9 cellular contexts compared by ENCODE assay signal in genomic region chr3:97823081-97823480, GRCh38. TPM values are rescaled to one million over a fixed set of nuclear protein-coding genes. Genes with fewer than 3 reads are reported as not detected.
A peak's percentile ranks its signal among the peaks of the same experiment; 100 is the strongest.
DNase-seq lines count a peak whose midpoint lies in the region; ATAC-seq and TF ChIP-seq lines count a peak whose summit lies in the region.
"Had no signal": no experiment of that assay in that cellular context is flagged by ENCODE, and none has a peak within 500 bp of the region (broad histone marks: within the 10 kb centered on the region; RNA-seq: fewer than 3 reads in every experiment).

No MANE protein-coding gene starts in this region.

- H3K36me3 Mint-ChIP-seq in CD4-positive, CD25-positive, alpha-beta regulatory T cell, result peaks cover 3% of the 10 kb centered on the region
- H3K36me3 Mint-ChIP-seq in osteocyte (ENCODE audit: unreplicated experiment), result no peaks in the 10 kb centered on the region

- H3K36me3 ChIP-seq in CD4-positive, CD25-positive, alpha-beta regulatory T cell (ENCODE audit: control insufficient read depth, insufficient read depth, low read length), result no peaks in the 10 kb centered on the region
- no peaks in the 10 kb centered on the region for H3K36me3 ChIP-seq in OCI-LY3 (replicated peaks; ENCODE audit: low read depth, low read length)

- peaks cover 0 to 31% (median 18%) of the 10 kb centered on the region in 4 donors for H3K4me1 Mint-ChIP-seq in CD4-positive, CD25-positive, alpha-beta regulatory T cell
- peaks cover 24% of the 10 kb centered on the region for H3K4me1 Mint-ChIP-seq in osteocyte (ENCODE audit: unreplicated experiment)

- no peaks in the 10 kb centered on the region for H3K9me3 ChIP-seq in CD4-positive, CD25-positive, alpha-beta regulatory T cell (ENCODE audit: control insufficient read depth in 2 of 2, low read length in 2 of 2)
- H3K9me3 ChIP-seq in OCI-LY3 (ENCODE audit: insufficient read depth, low read length), result no peaks in the 10 kb centered on the region

- peaks cover 48% of the 10 kb centered on the region for H3K27me3 Mint-ChIP-seq in CD4-positive, CD25-positive, alpha-beta regulatory T cell
- H3K27me3 Mint-ChIP-seq in osteocyte (ENCODE audit: unreplicated experiment), result peaks cover 20% of the 10 kb centered on the region

- peaks cover 22% of the 10 kb centered on the region for H3K4me1 ChIP-seq in CD4-positive, CD25-positive, alpha-beta regulatory T cell (ENCODE audit: control insufficient read depth, insufficient read depth, low read length, poor library complexity, severe bottlenecking)
- H3K4me1 ChIP-seq in OCI-LY3 (ENCODE audit: low read length), result peaks cover 16% of the 10 kb centered on the region

- H2AFZ ChIP-seq in OCI-LY3 (ENCODE audit: low read depth, low read length), result no peak overlapping the region

- ATAC-seq in CD4-positive, CD25-positive, alpha-beta regulatory T cell (ENCODE audit: low read depth in 2 of 2), result no peak

- H3K9me3 Mint-ChIP-seq in CD4-positive, CD25-positive, alpha-beta regulatory T cell, result no peaks in the 10 kb centered on the region
- H3K9me3 Mint-ChIP-seq in osteocyte (ENCODE audit: unreplicated experiment), result no peaks in the 10 kb centered on the region

- peak overlapping the region in 2 of 3 donors; percentile 76 to 84 for H3K27ac Mint-ChIP-seq in CD4-positive, CD25-positive, alpha-beta regulatory T cell
- H3K27ac Mint-ChIP-seq in osteocyte (ENCODE audit: unreplicated experiment), result peak overlapping the region; percentile 98

- no peak overlapping the region for H3K9ac ChIP-seq in OCI-LY3 (ENCODE audit: low read length)

- peak overlapping the region; percentile 95 for H3K4me2 ChIP-seq in OCI-LY3 (ENCODE audit: low read length)

- peak overlapping the region; percentile 92 to 98 (median 94) for H3K4me3 Mint-ChIP-seq in CD4-positive, CD25-positive, alpha-beta regulatory T cell
- peak overlapping the region; percentile 100 for H3K4me3 Mint-ChIP-seq in osteocyte (ENCODE audit: unreplicated experiment)

- H4K20me1 ChIP-seq in OCI-LY3 (ENCODE audit: insufficient read depth, low read length), result peaks cover 2% of the 10 kb centered on the region

- DNase-seq in CD4-positive, CD25-positive, alpha-beta regulatory T cell, result no peak
- DNase-seq in epithelial cell of esophagus (ENCODE audit: low read depth) (no peak), osteocyte (ENCODE audit: extremely low spot score, unreplicated experiment) (no peak), COLO829 (ENCODE audit: low spot score) (no peak), DMS153 treated with DMSO at 0.1 percent for 48 hours (lab: John Stamatoyannopoulos, UW; ENCODE audit: unreplicated experiment) (no peak), NCI-H2107 (lab: John Stamatoyannopoulos, UW) (no peak)
- no peak for DNase-seq in NK-92 treated with Interleukin-12 subunit alpha and Interleukin-12 subunit beta, amount 100 ng/mL, for 24 hours (lab: John Stamatoyannopoulos, UW)
- DNase-seq: NCI-H2029 treated with DMSO at 0.1 percent for 48 hours had no signal

- H3K79me2 ChIP-seq in OCI-LY3 (ENCODE audit: low read length), result no peaks in the 10 kb centered on the region

- H3K27me3 ChIP-seq in CD4-positive, CD25-positive, alpha-beta regulatory T cell (ENCODE audit: control insufficient read depth, insufficient read depth, low read length), result peaks cover 8% of the 10 kb centered on the region
- H3K27me3 ChIP-seq in OCI-LY3 (ENCODE audit: low read depth, low read length), result peaks cover 14% of the 10 kb centered on the region; the same call in 1 of the 2 replicates

- TF ChIP-seq CTCF in OCI-LY3 (IDR thresholded peaks at IDR 0.05; ENCODE audit: low read depth, low read length), result no peak
- no peak for TF ChIP-seq CTCF in epithelial cell of esophagus (IDR thresholded peaks at IDR 0.05; ENCODE audit: insufficient read depth, low read depth, low read length, missing control alignments)
- no peak for TF ChIP-seq CTCF in osteocyte (IDR thresholded peaks at IDR 0.05)

- H3K4me3 ChIP-seq in CD4-positive, CD25-positive, alpha-beta regulatory T cell (ENCODE audit: low read depth, low read length), result peak overlapping the region; percentile 60
- H3K4me3 ChIP-seq in OCI-LY3 (ENCODE audit: low read length) (peak overlapping the region; percentile 87), epithelial cell of esophagus (ENCODE audit: low read length) (peak overlapping the region; percentile 88)

- no peak overlapping the region for H3K27ac ChIP-seq in CD4-positive, CD25-positive, alpha-beta regulatory T cell (ENCODE audit: insufficient read depth, low read length, poor library complexity, severe bottlenecking)
- H3K27ac ChIP-seq in OCI-LY3 (ENCODE audit: low read length), result no peak overlapping the region

RNA-seq across cellular contexts. Expression of gene CRYBG3, which starts 1.3 kb away (rescaled TPM):
- total RNA-seq in CD4-positive, CD25-positive, alpha-beta regulatory T cell, result 4.4 TPM
- polyA plus RNA-seq in CD4-positive, CD25-positive, alpha-beta regulatory T cell, result 1 to 10 TPM; 1.1 to 1.5 (median 1.3) TPM
- 13.0 and 13.5 TPM in 2 replicates for total RNA-seq in osteocyte

RNA-seq across cellular contexts. Expression of gene ARL6, which starts 58.5 kb away (rescaled TPM):
- 1.7 TPM for total RNA-seq in CD4-positive, CD25-positive, alpha-beta regulatory T cell
- 1 to 10 TPM; 2.3 to 3.2 (median 2.9) TPM for polyA plus RNA-seq in CD4-positive, CD25-positive, alpha-beta regulatory T cell
- 5.8 and 6.1 TPM in 2 replicates for total RNA-seq in osteocyte
